22 cellular contexts compared by ENCODE assay signal in the genomic region with DNA sequence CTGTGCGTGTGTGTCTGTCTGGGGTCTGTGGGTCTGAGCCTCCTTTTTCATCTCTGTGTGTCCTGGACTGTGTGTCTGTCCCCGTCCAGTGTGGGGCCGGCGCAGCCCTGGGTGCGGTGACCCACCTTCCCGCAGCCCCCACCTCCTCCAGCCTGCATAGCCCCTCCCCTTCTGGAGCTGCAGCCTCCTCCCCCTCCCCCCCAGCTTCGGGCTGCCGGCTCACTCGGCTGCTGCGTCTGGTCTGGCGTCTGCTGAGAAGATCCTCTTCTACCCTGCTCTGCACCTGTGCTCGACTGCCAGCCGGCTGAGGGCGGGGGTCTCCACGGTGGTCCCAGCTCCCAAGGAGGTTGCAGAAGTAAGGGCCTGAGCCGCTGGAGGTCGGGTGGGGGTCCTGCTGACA. TPM values are rescaled to one million over a fixed set of nuclear protein-coding genes. Genes with fewer than 3 reads are reported as not detected.
A peak's percentile ranks its signal among the peaks of the same experiment; 100 is the strongest.
DNase-seq lines count a peak whose midpoint lies in the region; ATAC-seq and TF ChIP-seq lines count a peak whose summit lies in the region.
"Had no signal": no experiment of that assay in that cellular context is flagged by ENCODE, and none has a peak within 500 bp of the region (broad histone marks: within the 10 kb centered on the region; RNA-seq: fewer than 3 reads in every experiment).

No MANE protein-coding gene starts in this region.

- H3K36me3 ChIP-seq in BE2C (no peaks in the 10 kb centered on the region), H7 (replicated peaks; ENCODE audit: control insufficient read depth, insufficient read depth, low read length) (no peaks in the 10 kb centered on the region)
- H3K36me3 ChIP-seq: ovary, vagina had no signal

- POLR2A ChIA-PET in activated CD4-positive, alpha-beta memory T cell treated with anti-CD3 and anti-CD28 coated beads for 36 hours (lab: Charles Lee) = no interaction called here

- no peaks in the 10 kb centered on the region for H3K27me3 Mint-ChIP-seq in activated CD4-positive, alpha-beta memory T cell treated with anti-CD3 and anti-CD28 coated beads for 36 hours
- H3K27me3 Mint-ChIP-seq: T-helper 17 cell had no signal

- H3K36me3 Mint-ChIP-seq in activated CD4-positive, alpha-beta memory T cell treated with anti-CD3 and anti-CD28 coated beads for 36 hours = no peaks in the 10 kb centered on the region

- H3K27ac Mint-ChIP-seq in activated CD4-positive, alpha-beta memory T cell treated with anti-CD3 and anti-CD28 coated beads for 36 hours = no peak overlapping the region
- H3K27ac Mint-ChIP-seq: T-helper 17 cell had no signal

- ATAC-seq in HG02973 (IDR thresholded peaks at IDR 0.05; ENCODE audit: unreplicated experiment) = no peak

- peaks cover 15% of the 10 kb centered on the region for H3K4me1 ChIP-seq in BE2C
- H3K4me1 ChIP-seq: body of pancreas, vagina had no signal

- no peaks in the 10 kb centered on the region for H3K9me3 ChIP-seq in BE2C
- H3K9me3 ChIP-seq: body of pancreas, ovary, vagina had no signal

- H3K4me3 ChIP-seq in BE2C (ENCODE audit: low read depth, low read length) (peak overlapping the region; percentile 55), H7 (ENCODE audit: insufficient read depth, low read depth, low read length) (no peak overlapping the region)
- H3K4me3 ChIP-seq: body of pancreas, ovary, skin epidermis, vagina had no signal

- intact Hi-C loops in head of caudate nucleus (cut with DNase I) = no loop called here
- intact Hi-C loops in activated CD4-positive, alpha-beta memory T cell treated with anti-CD3 and anti-CD28 coated beads for 36 hours (cut with micrococcal nuclease) = no loop called here

- H3K27me3 ChIP-seq in BE2C (no peaks in the 10 kb centered on the region; the same call in 1 of the 2 replicates), H7 (ENCODE audit: control insufficient read depth, insufficient read depth, low read length) (no peaks in the 10 kb centered on the region)
- H3K27me3 ChIP-seq: body of pancreas, ovary, vagina had no signal

- CTCF ChIA-PET in activated CD4-positive, alpha-beta memory T cell treated with anti-CD3 and anti-CD28 coated beads for 36 hours (lab: Charles Lee) = interaction anchor here (1.0 to 1.1 kb wide), 2 partner anchors 11 to 450 kb away, joined by 3 read pairs; no protein-coding TSS in a partner anchor

- H3K4me1 Mint-ChIP-seq in activated CD4-positive, alpha-beta memory T cell treated with anti-CD3 and anti-CD28 coated beads for 36 hours (ENCODE audit: low read depth) = no peaks in the 10 kb centered on the region

- TF ChIP-seq CTCF in BE2C (IDR thresholded peaks at IDR 0.05; ENCODE audit: low read depth, low read length) = no peak

- peak; percentile 59 for DNase-seq in BE2C
- DNase-seq in H7 = peak; percentile 90
- DNase-seq in SK-N-DZ (ENCODE audit: low spot score) = peak; percentile 77
- DNase-seq in head of caudate nucleus = peak in 26 of 42 donors; percentile 34 to 82 (median 63)
- DNase-seq in SKM-1 (lab: John Stamatoyannopoulos, UW; ENCODE audit: unreplicated experiment) = no peak
- DNase-seq in NCI-H1694 (lab: John Stamatoyannopoulos, UW) = no peak
- no peak for DNase-seq in activated CD4-positive, alpha-beta memory T cell treated with anti-CD3 and anti-CD28 coated beads for 36 hours
- DNase-seq: activated CD4-positive, alpha-beta T cell treated with anti-CD3 and anti-CD28 coated beads for 1 hour; activated CD8-positive, alpha-beta memory T cell treated with anti-CD3 and anti-CD28 coated beads, Interleukin-2, amount 50 U/mL, for 4 hours; activated naive CD4-positive, alpha-beta T cell; body of pancreas; DMS153; mesendoderm; MM.1S; NCI-H2081 treated with DMSO at 0.1 percent for 48 hours; ovary; stimulated activated naive CD4-positive, alpha-beta T cell; T-helper 17 cell had no signal

- peaks cover 9% of the 10 kb centered on the region for H3K9me3 Mint-ChIP-seq in activated CD4-positive, alpha-beta memory T cell treated with anti-CD3 and anti-CD28 coated beads for 36 hours

- no peak overlapping the region for H3K4me3 Mint-ChIP-seq in activated CD4-positive, alpha-beta memory T cell treated with anti-CD3 and anti-CD28 coated beads for 36 hours
- H3K4me3 Mint-ChIP-seq: T-helper 17 cell had no signal

RNA-seq across cellular contexts. Expression of gene LKAAEAR1, which starts 7.6 kb away (rescaled TPM):
- 1.0 TPM for polyA plus RNA-seq in BE2C (2012; ENCODE audit: insufficient read depth, insufficient read length, low read depth)
- total RNA-seq in H7 (2014; rRNA removed; shearing (Covaris generic)) = 0.45 TPM in 1 of 2 replicates, not detected in the other
- not detected in 2 replicates for polyA plus RNA-seq in SK-N-DZ (2014; cell fraction: cytosol; rRNA removed)
- not detected in 2 replicates for polyA plus RNA-seq in SK-N-DZ (2014; cell fraction: nucleus; rRNA removed)
- not detected for total RNA-seq in activated CD4-positive, alpha-beta memory T cell treated with anti-CD3 and anti-CD28 coated beads for 36 hours
- total RNA-seq: OCI-LY7, T-helper 17 cell, vagina had no signal
- polyA plus RNA-seq: ovary had no signal

RNA-seq across cellular contexts. Expression of gene OPRL1, which starts 11.9 kb away (rescaled TPM):
- polyA plus RNA-seq in BE2C (2012; ENCODE audit: insufficient read depth, insufficient read length, low read depth) = 2.7 TPM
- total RNA-seq in H7 (2014; rRNA removed; shearing (Covaris generic)) = 2.4 and 4.4 TPM in 2 replicates
- 14.7 and 15.5 TPM in 2 replicates for polyA plus RNA-seq in SK-N-DZ (2014; cell fraction: cytosol; rRNA removed)
- 7.1 and 11.7 TPM in 2 replicates for polyA plus RNA-seq in SK-N-DZ (2014; cell fraction: nucleus; rRNA removed)
- under 1 TPM; 0.63 to 0.71 TPM for total RNA-seq in activated CD4-positive, alpha-beta memory T cell treated with anti-CD3 and anti-CD28 coated beads for 36 hours

RNA-seq across cellular contexts. Expression of gene RGS19, which starts 12.4 kb away (rescaled TPM):
- 31.1 TPM for polyA plus RNA-seq in BE2C (2012; ENCODE audit: insufficient read depth, insufficient read length, low read depth)
- total RNA-seq in H7 (2014; rRNA removed; shearing (Covaris generic)) = 24.3 and 27.0 TPM in 2 replicates
- 30.3 and 30.4 TPM in 2 replicates for polyA plus RNA-seq in SK-N-DZ (2014; cell fraction: cytosol; rRNA removed)
- 28.4 and 31.8 TPM in 2 replicates for polyA plus RNA-seq in SK-N-DZ (2014; cell fraction: nucleus; rRNA removed)
- 10 to 100 TPM; 43.2 to 44.4 TPM for total RNA-seq in activated CD4-positive, alpha-beta memory T cell treated with anti-CD3 and anti-CD28 coated beads for 36 hours

RNA-seq across cellular contexts. Expression of gene NPBWR2, which starts 15.6 kb away (rescaled TPM):
- polyA plus RNA-seq in BE2C (2012; ENCODE audit: insufficient read depth, insufficient read length, low read depth) = 0.76 TPM
- not detected in 2 replicates for total RNA-seq in H7 (2014; rRNA removed; shearing (Covaris generic))
- polyA plus RNA-seq in SK-N-DZ (2014; cell fraction: cytosol; rRNA removed) = not detected in 2 replicates
- not detected in 2 replicates for polyA plus RNA-seq in SK-N-DZ (2014; cell fraction: nucleus; rRNA removed)
- not detected for total RNA-seq in activated CD4-positive, alpha-beta memory T cell treated with anti-CD3 and anti-CD28 coated beads for 36 hours
- total RNA-seq: body of pancreas, OCI-LY7, ovary, T-helper 17 cell, vagina had no signal
- polyA plus RNA-seq: ovary had no signal

RNA-seq across cellular contexts. Expression of gene TCEA2, which starts 28.8 kb away (rescaled TPM):
- polyA plus RNA-seq in BE2C (2012; ENCODE audit: insufficient read depth, insufficient read length, low read depth) = 202 TPM
- 27.3 and 29.4 TPM in 2 replicates for total RNA-seq in H7 (2014; rRNA removed; shearing (Covaris generic))
- 33.1 and 37.2 TPM in 2 replicates for polyA plus RNA-seq in SK-N-DZ (2014; cell fraction: cytosol; rRNA removed)
- polyA plus RNA-seq in SK-N-DZ (2014; cell fraction: nucleus; rRNA removed) = 164 and 170 TPM in 2 replicates
- 10 to 100 TPM; 27.3 to 29.9 TPM for total RNA-seq in activated CD4-positive, alpha-beta memory T cell treated with anti-CD3 and anti-CD28 coated beads for 36 hours

Comparison
In these comparisons a context has a peak if more than half of its experiments do, and no peak if none do; other contexts are left out.
1. DNase-seq: peak in BE2C (single experiment), H7 (single experiment), SK-N-DZ (single experiment) and head of caudate nucleus (26 of 42); none in SKM-1 (single experiment), NCI-H1694 (single experiment) and activated CD4-positive, alpha-beta memory T cell treated with anti-CD3 and anti-CD28 coated beads for 36 hours (single experiment).